14 cellular contexts compared by ENCODE assay signal in genomic region chr20:53645582-53645897, GRCh38.
"Had no signal": no experiment of that assay in that cellular context is flagged by ENCODE, and none has a peak within 500 bp of the region (broad histone marks: within the 10 kb centered on the region; RNA-seq: fewer than 3 reads in every experiment).

No MANE protein-coding gene starts in this region.

- FAIRE-seq: keratinocyte had no signal

- H3K4me2 ChIP-seq: smooth muscle cell had no signal

- DNase-seq: activated CD4-positive, alpha-beta T cell treated with anti-CD3 and anti-CD28 coated beads for 48 hours; activated CD8-positive, alpha-beta memory T cell treated with anti-CD3 and anti-CD28 coated beads for 24 hours; activated naive CD4-positive, alpha-beta T cell treated with anti-CD3 and anti-CD28 coated beads, Interleukin-2, amount 10 ng/mL, durations not matched to agents 7 days and 5 days; brain microvascular endothelial cell; cerebellar nuclear complex; endodermal cell; erythroblast; mesendoderm; stimulated activated naive CD4-positive, alpha-beta T cell had no signal

- H3K9me3 ChIP-seq: right atrium auricular region, suprapubic skin had no signal

- H3K27me3 Mint-ChIP-seq: activated naive CD4-positive, alpha-beta T cell treated with anti-CD3 and anti-CD28 coated beads, Interleukin-2, amount 10 ng/mL, durations not matched to agents 7 days and 5 days; activated T-helper 17 cell treated with anti-CD3 and anti-CD28 coated beads, Interleukin-2, amount 50 U/mL, for 72 hours had no signal

- H3K4me3 Mint-ChIP-seq: activated naive CD4-positive, alpha-beta T cell treated with anti-CD3 and anti-CD28 coated beads, Interleukin-2, amount 10 ng/mL, durations not matched to agents 7 days and 5 days; endodermal cell had no signal

- H3K27me3 ChIP-seq: brain microvascular endothelial cell, right atrium auricular region, suprapubic skin had no signal

- H3K36me3 Mint-ChIP-seq: activated naive CD4-positive, alpha-beta T cell treated with anti-CD3 and anti-CD28 coated beads, Interleukin-2, amount 10 ng/mL, durations not matched to agents 7 days and 5 days had no signal

- H3K27ac Mint-ChIP-seq: activated T-helper 17 cell treated with anti-CD3 and anti-CD28 coated beads, Interleukin-2, amount 50 U/mL, for 72 hours; endodermal cell had no signal

- H3K4me3 ChIP-seq: right atrium auricular region, smooth muscle cell, suprapubic skin had no signal

- H3K27ac ChIP-seq: brain microvascular endothelial cell, right atrium auricular region, suprapubic skin had no signal

- ATAC-seq: activated T-helper 17 cell treated with anti-CD3 and anti-CD28 coated beads, Interleukin-2, amount 50 U/mL, for 72 hours had no signal

- H3K9me3 Mint-ChIP-seq: activated naive CD4-positive, alpha-beta T cell treated with anti-CD3 and anti-CD28 coated beads, Interleukin-2, amount 10 ng/mL, durations not matched to agents 7 days and 5 days; activated T-helper 17 cell treated with anti-CD3 and anti-CD28 coated beads, Interleukin-2, amount 50 U/mL, for 72 hours; endodermal cell had no signal

- H3K36me3 ChIP-seq: brain microvascular endothelial cell, right atrium auricular region, suprapubic skin had no signal
